In genomic region chr6:168026925-168027324, GRCh38 we compare ENCODE assay signal across 19 cellular contexts. TPM values are rescaled to one million over a fixed set of nuclear protein-coding genes. Genes with fewer than 3 reads are reported as not detected.
DNase-seq lines count a peak whose midpoint lies in the region; ATAC-seq and TF ChIP-seq lines count a peak whose summit lies in the region.
"Had no signal": no experiment of that assay in that cellular context is flagged by ENCODE, and none has a peak within 500 bp of the region (broad histone marks: within the 10 kb centered on the region; RNA-seq: fewer than 3 reads in every experiment).

No MANE protein-coding gene starts in this region.

- ATAC-seq in HG03139 (IDR thresholded peaks at IDR 0.05; ENCODE audit: unreplicated experiment) = no peak
- ATAC-seq: GM23338, HepG2 had no signal

- no peaks in the 10 kb centered on the region for H3K36me3 Mint-ChIP-seq in osteocyte (ENCODE audit: unreplicated experiment)
- H3K36me3 Mint-ChIP-seq: CD14-positive monocyte; CD4-positive, alpha-beta memory T cell had no signal

- H3K9me3 ChIP-seq in right atrium auricular region = no peaks in the 10 kb centered on the region
- no peaks in the 10 kb centered on the region for H3K9me3 ChIP-seq in left ventricle myocardium inferior (replicated peaks)
- H3K9me3 ChIP-seq in vagina = no peaks in the 10 kb centered on the region

- no peaks in the 10 kb centered on the region for H3K9me3 Mint-ChIP-seq in osteocyte (ENCODE audit: unreplicated experiment)
- H3K9me3 Mint-ChIP-seq: GM23338, HFFc6 had no signal

- peaks cover 21% of the 10 kb centered on the region for H3K4me1 Mint-ChIP-seq in osteocyte (ENCODE audit: unreplicated experiment)
- H3K4me1 Mint-ChIP-seq: CD14-positive monocyte; CD4-positive, alpha-beta memory T cell; IgD-negative memory B cell had no signal

- peaks cover 0 to 22% of the 10 kb centered on the region in 2 donors for H3K4me1 ChIP-seq in right atrium auricular region
- H3K4me1 ChIP-seq in left ventricle myocardium inferior = peaks cover 24% of the 10 kb centered on the region
- H3K4me1 ChIP-seq in vagina = peaks cover 14% of the 10 kb centered on the region

- H3K36me3 ChIP-seq in right atrium auricular region = no peaks in the 10 kb centered on the region
- no peaks in the 10 kb centered on the region for H3K36me3 ChIP-seq in left ventricle myocardium inferior
- no peaks in the 10 kb centered on the region for H3K36me3 ChIP-seq in vagina
- H3K36me3 ChIP-seq: BLaER1 had no signal

- TF ChIP-seq POLR2A in vagina (IDR thresholded peaks at IDR 0.05) = no peak

- H3K27me3 Mint-ChIP-seq in osteocyte (ENCODE audit: unreplicated experiment) = peaks cover 6% of the 10 kb centered on the region

- H3K27me3 ChIP-seq in right atrium auricular region = no peaks in the 10 kb centered on the region
- H3K27me3 ChIP-seq in left ventricle myocardium inferior (ENCODE audit: low read depth) = no peaks in the 10 kb centered on the region
- no peaks in the 10 kb centered on the region for H3K27me3 ChIP-seq in vagina
- H3K27me3 ChIP-seq: BLaER1 had no signal

- no peak overlapping the region for H3K27ac ChIP-seq in right atrium auricular region
- no peak overlapping the region for H3K27ac ChIP-seq in left ventricle myocardium inferior (replicated peaks)
- H3K27ac ChIP-seq in vagina = no peak overlapping the region
- H3K27ac ChIP-seq: BLaER1 had no signal

- no peak overlapping the region for H3K27ac Mint-ChIP-seq in osteocyte (ENCODE audit: unreplicated experiment)
- H3K27ac Mint-ChIP-seq: CD14-positive monocyte, GM23338, HFFc6, IgD-negative memory B cell had no signal

- intact Hi-C loops in left ventricle myocardium inferior (cut with micrococcal nuclease) (no loop called here), vagina (cut with DNase I) (no loop called here)

- no peak for TF ChIP-seq CTCF in right atrium auricular region (IDR thresholded peaks at IDR 0.05)
- TF ChIP-seq CTCF in left ventricle myocardium inferior (IDR thresholded peaks at IDR 0.05; ENCODE audit: borderline replicate concordance) = no peak
- no peak for TF ChIP-seq CTCF in osteocyte (IDR thresholded peaks at IDR 0.05)
- no peak for TF ChIP-seq CTCF in vagina (IDR thresholded peaks at IDR 0.05)

- DNase-seq in right atrium auricular region (ENCODE audit: low spot score) (peak; percentile 42), left ventricle myocardium inferior (no peak), islet precursor cell (peak; percentile 37), osteocyte (ENCODE audit: extremely low spot score, unreplicated experiment) (peak; percentile 53), vagina (ENCODE audit: extremely low spot score in 2 of 2) (peak; percentile 42 to 82), DMS79 (lab: John Stamatoyannopoulos, UW) (no peak), GM03348 (ENCODE audit: low spot score) (no peak)
- DNase-seq: 8988T; CD4-positive, alpha-beta memory T cell; DMS53; HCEC 1CT; HFFc6 had no signal

- no peak overlapping the region for H3K4me3 Mint-ChIP-seq in osteocyte (ENCODE audit: unreplicated experiment)
- H3K4me3 Mint-ChIP-seq: CD14-positive monocyte; CD4-positive, alpha-beta memory T cell; GM23338; HFFc6 had no signal

- no peak overlapping the region for H3K4me3 ChIP-seq in right atrium auricular region
- H3K4me3 ChIP-seq in left ventricle myocardium inferior = no peak overlapping the region
- no peak overlapping the region for H3K4me3 ChIP-seq in vagina
- H3K4me3 ChIP-seq: BLaER1, GM23338 had no signal

RNA-seq across cellular contexts. Expression of gene KIF25, which starts 29.5 kb away (rescaled TPM):
- total RNA-seq in right atrium auricular region (not detected), left ventricle myocardium inferior (0.22 TPM), osteocyte (not detected in 2 replicates), vagina (not detected)
- total RNA-seq: CD4-positive, alpha-beta memory T cell; HepG2; HFFc6 had no signal

RNA-seq across cellular contexts. Expression of gene FRMD1, which starts 52.1 kb away (rescaled TPM):
- under 1 TPM in 1 of 2 donors, not detected in 1; 0.08 TPM for total RNA-seq in right atrium auricular region
- total RNA-seq in left ventricle myocardium inferior = 0.16 TPM
- total RNA-seq in osteocyte = 0.05 and 0.34 TPM in 2 replicates
- total RNA-seq in vagina = not detected
- total RNA-seq: A673; CD4-positive, alpha-beta memory T cell; HepG2; HFFc6 had no signal

Comparison
In these comparisons a context has a peak if more than half of its experiments do, and no peak if none do; other contexts are left out.
1. DNase-seq: peak in right atrium auricular region (single experiment), islet precursor cell (single experiment), osteocyte (single experiment) and vagina (2 of 2); none in left ventricle myocardium inferior (single experiment), DMS79 (single experiment) and GM03348 (single experiment).